In genomic region chr15:81038975-81039607, GRCh38 we compare ENCODE assay signal across 11 cellular contexts. TPM values are rescaled to one million over a fixed set of nuclear protein-coding genes. Genes with fewer than 3 reads are reported as not detected.
A peak's percentile ranks its signal among the peaks of the same experiment; 100 is the strongest.
DNase-seq lines count a peak whose midpoint lies in the region; ATAC-seq and TF ChIP-seq lines count a peak whose summit lies in the region.
"Had no signal": no experiment of that assay in that cellular context is flagged by ENCODE, and none has a peak within 500 bp of the region (broad histone marks: within the 10 kb centered on the region; RNA-seq: fewer than 3 reads in every experiment).

No MANE protein-coding gene starts in this region.

- intact Hi-C loops in MCF 10A (cut with micrococcal nuclease): no loop called here
- intact Hi-C loops in breast epithelium (cut with DNase I; ENCODE audit: low total_unique reads): no loop called here
- intact Hi-C loops in vagina (cut with DNase I): no loop called here
- intact Hi-C loops in CD8-positive, alpha-beta T cell (cut with DNase I, micrococcal nuclease): no loop called here

- H3K4me1 ChIP-seq in breast epithelium (no peaks in the 10 kb centered on the region), right atrium auricular region (no peaks in the 10 kb centered on the region), vagina (peaks cover 16% of the 10 kb centered on the region)
- peaks cover 11% of the 10 kb centered on the region for H3K4me1 ChIP-seq in CD8-positive, alpha-beta T cell (ENCODE audit: insufficient read depth, low read length)
- H3K4me1 ChIP-seq: neural progenitor cell had no signal

- H3K27ac Mint-ChIP-seq in MCF 10A (ENCODE audit: low read depth, unreplicated experiment): peak overlapping the region; percentile 52
- peak overlapping the region; percentile 85 for H3K27ac Mint-ChIP-seq in activated CD4-positive, alpha-beta memory T cell treated with anti-CD3 and anti-CD28 coated beads, Interleukin-2, amount 10 ng/mL, durations not matched to agents 7 days and 5 days
- no peak overlapping the region for H3K27ac Mint-ChIP-seq in CD8-positive, alpha-beta T cell
- H3K27ac Mint-ChIP-seq: neural progenitor cell had no signal

- POLR2A ChIA-PET in MCF 10A (lab: Yijun Ruan, JAX): interaction anchor here (0.5 to 2.1 kb wide), 7 partner anchors 9 to 326 kb away, joined by 3 to 18 read pairs (median 4); partner anchors contain the start of gene TLNRD1
- POLR2A ChIA-PET in activated CD4-positive, alpha-beta memory T cell treated with anti-CD3 and anti-CD28 coated beads, Interleukin-2, amount 10 ng/mL, durations not matched to agents 7 days and 5 days (lab: Charles Lee): interaction anchor here (1.1 to 2.1 kb wide), 7 partner anchors 8 to 48 kb away, joined by 3 to 21 read pairs (median 7); partner anchors contain the start of gene TLNRD1
- POLR2A ChIA-PET in CD8-positive, alpha-beta T cell (lab: Charles Lee): no interaction called here

- TF ChIP-seq CTCF in MCF 10A (IDR thresholded peaks at IDR 0.05; ENCODE audit: unreplicated experiment) (no peak), breast epithelium (IDR thresholded peaks at IDR 0.05) (no peak), right atrium auricular region (IDR thresholded peaks at IDR 0.05) (no peak), vagina (IDR thresholded peaks at IDR 0.05) (no peak)
- TF ChIP-seq CTCF in CD8-positive, alpha-beta T cell (IDR thresholded peaks at IDR 0.05): no peak

- no peak overlapping the region for H3K4me3 Mint-ChIP-seq in MCF 10A (ENCODE audit: unreplicated experiment)
- no peak overlapping the region for H3K4me3 Mint-ChIP-seq in activated CD4-positive, alpha-beta memory T cell treated with anti-CD3 and anti-CD28 coated beads, Interleukin-2, amount 10 ng/mL, durations not matched to agents 7 days and 5 days
- H3K4me3 Mint-ChIP-seq in CD8-positive, alpha-beta T cell: no peak overlapping the region
- H3K4me3 Mint-ChIP-seq: neural progenitor cell had no signal

- H3K27ac ChIP-seq in breast epithelium: peak overlapping the region in 1 of 2 donors; percentile 5
- H3K27ac ChIP-seq in right atrium auricular region: no peak overlapping the region
- no peak overlapping the region for H3K27ac ChIP-seq in vagina
- no peak overlapping the region for H3K27ac ChIP-seq in CD8-positive, alpha-beta T cell (ENCODE audit: low read depth, low read length)
- H3K27ac ChIP-seq: neural progenitor cell had no signal

- H3K36me3 ChIP-seq in breast epithelium (no peaks in the 10 kb centered on the region), right atrium auricular region (no peaks in the 10 kb centered on the region), vagina (no peaks in the 10 kb centered on the region)
- no peaks in the 10 kb centered on the region for H3K36me3 ChIP-seq in CD8-positive, alpha-beta T cell (ENCODE audit: insufficient read depth, low read length)
- H3K36me3 ChIP-seq: neural progenitor cell had no signal

- CTCF ChIA-PET in MCF 10A (lab: Yijun Ruan, JAX): interaction anchor here (0.6 to 0.8 kb wide), 2 partner anchors 361 to 371 kb away, joined by 3 to 6 read pairs; no protein-coding TSS in a partner anchor
- CTCF ChIA-PET in activated CD4-positive, alpha-beta memory T cell treated with anti-CD3 and anti-CD28 coated beads, Interleukin-2, amount 10 ng/mL, durations not matched to agents 7 days and 5 days (lab: Charles Lee): interaction anchor here (0.9 to 2.2 kb wide), 5 partner anchors 10 to 227 kb away, joined by 3 to 9 read pairs (median 3); no protein-coding TSS in a partner anchor
- CTCF ChIA-PET in CD8-positive, alpha-beta T cell (lab: Charles Lee): interaction anchor here (2.1 kb wide), 1 partner anchor 10 kb away, joined by 5 read pairs; no protein-coding TSS in a partner anchor

- no peak for ATAC-seq in HG03097 (IDR thresholded peaks at IDR 0.05; ENCODE audit: low FRiP score, unreplicated experiment)
- no peak for ATAC-seq in CD8-positive, alpha-beta T cell

- no TSS peak for BruUV-seq in MCF 10A (replicated peaks; lab: Mats Ljungman, UMichigan)

- H3K36me3 Mint-ChIP-seq in MCF 10A (ENCODE audit: insufficient read depth, unreplicated experiment): no peaks in the 10 kb centered on the region
- H3K36me3 Mint-ChIP-seq in activated CD4-positive, alpha-beta memory T cell treated with anti-CD3 and anti-CD28 coated beads, Interleukin-2, amount 10 ng/mL, durations not matched to agents 7 days and 5 days (ENCODE audit: low read depth): peaks cover 6% of the 10 kb centered on the region
- no peaks in the 10 kb centered on the region for H3K36me3 Mint-ChIP-seq in CD8-positive, alpha-beta T cell
- H3K36me3 Mint-ChIP-seq: neural progenitor cell had no signal

- H3K9me3 Mint-ChIP-seq in MCF 10A (ENCODE audit: unreplicated experiment): no peaks in the 10 kb centered on the region
- H3K9me3 Mint-ChIP-seq in activated CD4-positive, alpha-beta memory T cell treated with anti-CD3 and anti-CD28 coated beads, Interleukin-2, amount 10 ng/mL, durations not matched to agents 7 days and 5 days: peaks cover 3% of the 10 kb centered on the region
- no peaks in the 10 kb centered on the region for H3K9me3 Mint-ChIP-seq in CD8-positive, alpha-beta T cell
- H3K9me3 Mint-ChIP-seq: neural progenitor cell had no signal

- peak; percentile 60 for DNase-seq in MCF 10A (ENCODE audit: unreplicated experiment)
- DNase-seq in breast epithelium (ENCODE audit: low spot score in 2 of 2): no peak
- DNase-seq in activated CD4-positive, alpha-beta memory T cell treated with anti-CD3 and anti-CD28 coated beads, Interleukin-2, amount 10 ng/mL, durations not matched to agents 7 days and 5 days: peak; percentile 17
- peak; percentile 59 for DNase-seq in right atrium auricular region (ENCODE audit: low spot score)
- peak; percentile 43 to 77 for DNase-seq in vagina (ENCODE audit: extremely low spot score in 2 of 2)
- DNase-seq in dedifferentiated amniotic fluid mesenchymal stem cell (ENCODE audit: extremely low spot score): no peak
- no peak for DNase-seq in CD8-positive, alpha-beta T cell
- DNase-seq: NCI-H1417, NCI-H524 treated with DMSO at 0.1 percent for 48 hours had no signal

- H3K27me3 ChIP-seq in breast epithelium (no peaks in the 10 kb centered on the region), right atrium auricular region (no peaks in the 10 kb centered on the region), vagina (no peaks in the 10 kb centered on the region)
- no peaks in the 10 kb centered on the region for H3K27me3 ChIP-seq in CD8-positive, alpha-beta T cell (ENCODE audit: insufficient read depth, low read length)
- H3K27me3 ChIP-seq: neural progenitor cell had no signal

- no peak overlapping the region for H3K4me3 ChIP-seq in breast epithelium
- no peak overlapping the region for H3K4me3 ChIP-seq in right atrium auricular region
- no peak overlapping the region for H3K4me3 ChIP-seq in vagina
- no peak overlapping the region for H3K4me3 ChIP-seq in CD8-positive, alpha-beta T cell (ENCODE audit: low read depth, low read length)
- H3K4me3 ChIP-seq: neural progenitor cell had no signal

- TF ChIP-seq POLR2A in breast epithelium (IDR thresholded peaks at IDR 0.05) (no peak), vagina (IDR thresholded peaks at IDR 0.05) (no peak)

- H3K27me3 Mint-ChIP-seq in MCF 10A (ENCODE audit: insufficient read depth, unreplicated experiment): no peaks in the 10 kb centered on the region
- no peaks in the 10 kb centered on the region for H3K27me3 Mint-ChIP-seq in activated CD4-positive, alpha-beta memory T cell treated with anti-CD3 and anti-CD28 coated beads, Interleukin-2, amount 10 ng/mL, durations not matched to agents 7 days and 5 days
- no peaks in the 10 kb centered on the region for H3K27me3 Mint-ChIP-seq in CD8-positive, alpha-beta T cell (ENCODE audit: low read depth)

- H3K9me3 ChIP-seq in breast epithelium (no peaks in the 10 kb centered on the region), right atrium auricular region (no peaks in the 10 kb centered on the region), vagina (no peaks in the 10 kb centered on the region)
- H3K9me3 ChIP-seq in CD8-positive, alpha-beta T cell (ENCODE audit: low read length): no peaks in the 10 kb centered on the region

- H3K4me1 Mint-ChIP-seq in MCF 10A (ENCODE audit: insufficient read depth, unreplicated experiment): peaks cover 15% of the 10 kb centered on the region
- peaks cover 30% of the 10 kb centered on the region for H3K4me1 Mint-ChIP-seq in activated CD4-positive, alpha-beta memory T cell treated with anti-CD3 and anti-CD28 coated beads, Interleukin-2, amount 10 ng/mL, durations not matched to agents 7 days and 5 days
- H3K4me1 Mint-ChIP-seq in CD8-positive, alpha-beta T cell (ENCODE audit: low read depth): peaks cover 8% of the 10 kb centered on the region
- H3K4me1 Mint-ChIP-seq: neural progenitor cell had no signal

RNA-seq across cellular contexts. Expression of gene TLNRD1, which starts 38.4 kb away (rescaled TPM):
- 17.1 and 18.3 TPM in 2 replicates for total RNA-seq in MCF 10A (2022)
- 10 to 100 TPM; 15.1 to 21.6 (median 16.8) TPM for total RNA-seq in breast epithelium
- 10 to 100 TPM; 47.1 to 48.8 TPM for total RNA-seq in activated CD4-positive, alpha-beta memory T cell treated with anti-CD3 and anti-CD28 coated beads, Interleukin-2, amount 10 ng/mL, durations not matched to agents 7 days and 5 days
- total RNA-seq in right atrium auricular region: 10 to 100 TPM; 10.0 to 26.1 TPM
- total RNA-seq in vagina: 28.0 TPM
- total RNA-seq in CD8-positive, alpha-beta T cell: 10 to 100 TPM; 15.3 to 15.6 TPM

RNA-seq across cellular contexts. Expression of gene MESD, which starts 49.5 kb away (rescaled TPM):
- total RNA-seq in MCF 10A (2022) (29.7 and 30.2 TPM in 2 replicates), breast epithelium (10 to 100 TPM; 17.1 to 32.9 (median 27.2) TPM), right atrium auricular region (10 to 100 TPM; 11.3 to 14.5 TPM), vagina (17.9 TPM)
- total RNA-seq in activated CD4-positive, alpha-beta memory T cell treated with anti-CD3 and anti-CD28 coated beads, Interleukin-2, amount 10 ng/mL, durations not matched to agents 7 days and 5 days: 10 to 100 TPM; 34.5 to 36.1 TPM
- 1 to 10 TPM; 6.4 to 8.1 TPM for total RNA-seq in CD8-positive, alpha-beta T cell

Comparison
In these comparisons a context has a peak if more than half of its experiments do, and no peak if none do; other contexts are left out.
1. DNase-seq: peak in MCF 10A (single experiment), activated CD4-positive, alpha-beta memory T cell treated with anti-CD3 and anti-CD28 coated beads, Interleukin-2, amount 10 ng/mL, durations not matched to agents 7 days and 5 days (single experiment), right atrium auricular region (single experiment) and vagina (2 of 2); none in breast epithelium (0 of 2), dedifferentiated amniotic fluid mesenchymal stem cell (single experiment) and CD8-positive, alpha-beta T cell (0 of 7).